Comparison of ENCODE assay signal across 8 cellular contexts in the genomic region with DNA sequence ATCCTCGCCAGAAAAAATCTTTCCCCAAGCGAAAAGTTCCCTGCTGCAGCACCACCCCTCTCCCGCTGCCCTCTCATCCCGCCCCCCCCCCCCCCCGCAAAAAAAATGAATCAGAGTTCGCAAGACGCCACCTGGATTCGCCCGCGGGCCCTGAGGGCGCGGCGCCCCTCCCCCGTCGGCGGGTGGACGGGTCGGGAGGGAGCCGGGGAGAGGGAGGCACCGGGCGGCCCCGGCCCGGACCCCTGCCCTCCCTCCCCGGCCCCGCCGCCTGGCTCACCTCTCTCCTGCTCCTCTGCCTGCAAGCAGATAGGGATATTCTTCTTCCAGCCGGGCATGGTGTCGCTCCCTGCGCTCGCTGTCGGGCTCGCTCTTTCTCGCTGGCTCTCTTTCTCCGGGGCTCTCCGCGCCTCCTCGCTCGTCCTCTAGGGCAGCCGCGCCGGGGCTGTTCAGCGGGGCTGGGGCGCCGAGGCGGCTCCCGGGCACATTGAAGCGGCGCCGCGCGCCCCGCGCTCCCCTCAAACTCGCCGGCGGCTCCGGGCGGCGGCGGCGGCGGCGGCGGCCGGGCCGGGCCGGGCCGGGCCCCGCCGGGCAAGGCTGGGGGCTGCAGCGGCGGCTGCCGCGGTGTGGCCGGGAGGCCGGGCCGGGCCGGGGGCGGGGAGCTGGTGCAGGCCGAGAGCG.
DNase-seq lines count a peak whose midpoint lies in the region; ATAC-seq and TF ChIP-seq lines count a peak whose summit lies in the region.

No MANE protein-coding gene starts in this region.

- no peaks in the 10 kb centered on the region for H3K79me2 ChIP-seq in DND-41 (ENCODE audit: insufficient read depth, low read length)

- peak overlapping the region; percentile 74 for H2AFZ ChIP-seq in DND-41 (ENCODE audit: low read depth, low read length)

- DNase-seq in DND-41 (peak; percentile 43), T-helper 1 cell (peak in 3 of 5 donors; percentile 23 to 43 (median 25)), T47D (ENCODE audit: low read depth in 1 of 2, low spot score in 1 of 2) (peak; percentile 30 to 76), kidney epithelial cell (ENCODE audit: low read depth) (no peak), GOT3 (lab: John Stamatoyannopoulos, UW) (no peak)
- peak; percentile 49 to 50 for DNase-seq in stimulated activated CD4-positive, alpha-beta T cell treated with anti-CD3 and anti-CD28 coated beads, Interleukin-4, amount 100 ng/mL, for 4 hours

- H3K9me3 ChIP-seq in DND-41 (ENCODE audit: insufficient read depth, low read length, severe bottlenecking) = no peaks in the 10 kb centered on the region

- H3K4me3 Mint-ChIP-seq in IgD-negative memory B cell = peak overlapping the region; percentile 64 to 95 (median 90)

- no peaks in the 10 kb centered on the region; the same call in none of the 2 replicates for H4K20me1 ChIP-seq in DND-41 (ENCODE audit: insufficient read depth, low read length)

- peaks cover 15% of the 10 kb centered on the region for H3K4me1 ChIP-seq in DND-41 (ENCODE audit: insufficient read depth, low read length)

- no peaks in the 10 kb centered on the region for H3K36me3 Mint-ChIP-seq in IgD-negative memory B cell

- H3K27ac Mint-ChIP-seq in IgD-negative memory B cell = peak overlapping the region in 1 of 3 donors; percentile 23

- peaks cover 17% of the 10 kb centered on the region for H3K27me3 Mint-ChIP-seq in IgD-negative memory B cell

- ATAC-seq in DND-41 (ENCODE audit: insufficient read depth, low read depth) (peak; percentile 74), GM21447 (IDR thresholded peaks at IDR 0.05; ENCODE audit: unreplicated experiment) (peak; percentile 33)

- peak overlapping the region; percentile 85 for H3K4me2 ChIP-seq in DND-41 (ENCODE audit: insufficient read depth, low read length)

- H3K9me3 Mint-ChIP-seq in IgD-negative memory B cell = no peaks in the 10 kb centered on the region

- in situ Hi-C loops in T47D (cut with HindIII; ENCODE audit: low pct_unique_long_range_greater_than_20kb, low sequenced_read_pairs) = no loop called here

- peaks cover 0 to 10% (median 5%) of the 10 kb centered on the region in 3 donors for H3K4me1 Mint-ChIP-seq in IgD-negative memory B cell

- H3K27me3 ChIP-seq in DND-41 (ENCODE audit: insufficient read depth, low read length, poor library complexity) (peaks cover 53% of the 10 kb centered on the region), kidney epithelial cell (ENCODE audit: control insufficient read depth, insufficient read depth, low read length) (no peaks in the 10 kb centered on the region)

- H3K27ac ChIP-seq in DND-41 (ENCODE audit: low read length) = no peak overlapping the region

- H3K36me3 ChIP-seq in DND-41 (ENCODE audit: insufficient read depth, low read length) (no peaks in the 10 kb centered on the region), kidney epithelial cell (ENCODE audit: control insufficient read depth, insufficient read depth, low read length) (no peaks in the 10 kb centered on the region)

- peak overlapping the region; percentile 42; the same call in 1 of the 2 replicates for H3K9ac ChIP-seq in DND-41 (ENCODE audit: low read depth, low read length)

- TF ChIP-seq CTCF in DND-41 (IDR thresholded peaks at IDR 0.05; ENCODE audit: borderline replicate concordance, extremely low read depth, low read length, poor library complexity, severe bottlenecking) (no peak), kidney epithelial cell (IDR thresholded peaks at IDR 0.05; ENCODE audit: insufficient read depth, low read length, poor library complexity, severe bottlenecking) (no peak)

- H3K4me3 ChIP-seq in DND-41 (ENCODE audit: low read depth in 1 of 2, low read length in 2 of 2) (peak overlapping the region in 1 of 2 experiments; percentile 58; a peak in 3 of 4 replicates), kidney epithelial cell (ENCODE audit: low read depth, low read length) (peak overlapping the region; percentile 80)

Comparison
In these comparisons a context has a peak if more than half of its experiments do, and no peak if none do; other contexts are left out.
1. DNase-seq: peak in DND-41 (single experiment), T-helper 1 cell (3 of 5), T47D (2 of 2) and stimulated activated CD4-positive, alpha-beta T cell treated with anti-CD3 and anti-CD28 coated beads, Interleukin-4, amount 100 ng/mL, for 4 hours (2 of 2); none in kidney epithelial cell (single experiment) and GOT3 (single experiment).